In the genomic region with DNA sequence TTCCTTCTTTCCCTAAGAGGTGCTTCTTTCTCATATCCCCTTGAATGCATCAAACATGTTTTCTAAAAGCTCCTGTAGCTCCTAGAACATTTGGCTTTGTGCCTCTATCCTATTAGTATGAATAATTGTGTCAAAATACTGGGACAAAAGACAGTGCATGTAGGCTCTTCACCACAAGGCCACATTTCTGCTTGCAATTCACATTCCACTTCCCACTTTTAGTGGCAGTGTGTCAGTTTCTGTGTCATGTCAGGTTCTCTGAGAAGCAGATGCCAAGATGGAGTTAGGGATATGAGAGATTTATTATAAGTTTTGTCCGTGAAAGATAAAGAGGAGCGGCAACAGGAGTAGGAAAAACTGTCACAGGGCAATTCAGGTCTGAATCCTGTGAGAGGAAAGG, we compare ENCODE assay signal across 27 cellular contexts.
"Had no signal": no experiment of that assay in that cellular context is flagged by ENCODE, and none has a peak within 500 bp of the region (broad histone marks: within the 10 kb centered on the region; RNA-seq: fewer than 3 reads in every experiment).

No MANE protein-coding gene starts in this region.

- H3K4me1 ChIP-seq: adrenal gland, colonic mucosa, gastroesophageal sphincter, parathyroid adenoma, right atrium auricular region, stomach, tibial artery had no signal

- H3K9me3 ChIP-seq: adrenal gland, body of pancreas, colonic mucosa, gastroesophageal sphincter, right atrium auricular region, stomach, tibial artery had no signal

- DNase-seq: activated CD4-positive, alpha-beta T cell treated with anti-CD3 and anti-CD28 coated beads for 4 hours; activated CD4-positive, alpha-beta T cell treated with anti-CD3 and anti-CD28 coated beads, Interleukin-2, amount 50 U/mL, for 4 hours; activated effector memory CD4-positive, alpha-beta T cell treated with anti-CD3 and anti-CD28 coated beads, Interleukin-2, amount 50 U/mL, for 16 hours; activated naive CD4-positive, alpha-beta T cell treated with anti-CD3 and anti-CD28 coated beads for 36 hours; activated naive CD8-positive, alpha-beta T cell treated with anti-CD3 and anti-CD28 coated beads for 36 hours; activated T-cell treated with anti-CD3 and anti-CD28 coated beads, Interleukin-2, amount 50 U/mL, for 1 hour; aorta; body of pancreas; cerebellar nuclear complex; colonic mucosa; dorsolateral prefrontal cortex; effector memory CD8-positive, alpha-beta T cell; erythroblast; head of caudate nucleus; hippocampal formation; left cardiac atrium; naive thymus-derived CD8-positive, alpha-beta T cell; stimulated activated CD4-positive, alpha-beta T cell treated with anti-CD3 and anti-CD28 coated beads, Interleukin-15, amount 100 ng/mL, for 24 hours; stimulated activated CD4-positive, alpha-beta T cell treated with anti-CD3 and anti-CD28 coated beads, Interleukin-2, amount 100 ng/mL, for 24 hours; stimulated activated naive B cell treated with anti-CD40 and anti-IgM and Interleukin-4, amounts not matched to agents 10 μg/mL and 1 μg/mL and 100 μg/mL, for 72 hours; stomach; tibial artery had no signal

- H3K4me3 ChIP-seq: adrenal gland, body of pancreas, colonic mucosa, dorsolateral prefrontal cortex, gastroesophageal sphincter, right atrium auricular region, stomach, tibial artery had no signal

- ATAC-seq: body of pancreas; effector memory CD8-positive, alpha-beta T cell; gastroesophageal sphincter; left cardiac atrium; naive thymus-derived CD8-positive, alpha-beta T cell had no signal

- H3K27me3 ChIP-seq: adrenal gland, body of pancreas, colonic mucosa, gastroesophageal sphincter, right atrium auricular region, stomach, tibial artery had no signal

- H3K27ac ChIP-seq: adrenal gland, body of pancreas, colonic mucosa, dorsolateral prefrontal cortex, gastroesophageal sphincter, parathyroid adenoma, right atrium auricular region, stomach, tibial artery, VCaP had no signal

- H3K36me3 ChIP-seq: adrenal gland, colonic mucosa, gastroesophageal sphincter, right atrium auricular region, stomach, tibial artery had no signal
